In genomic region chr4:156929706-156930105, GRCh38 we compare ENCODE assay signal across 31 cellular contexts. TPM values are rescaled to one million over a fixed set of nuclear protein-coding genes. Genes with fewer than 3 reads are reported as not detected.
"Had no signal": no experiment of that assay in that cellular context is flagged by ENCODE, and none has a peak within 500 bp of the region (broad histone marks: within the 10 kb centered on the region; RNA-seq: fewer than 3 reads in every experiment).

No MANE protein-coding gene starts in this region.

- DNase-seq: activated CD4-positive, alpha-beta T cell treated with anti-CD3 and anti-CD28 coated beads for 48 hours; activated CD4-positive, alpha-beta T cell treated with anti-CD3 and anti-CD28 coated beads, Interleukin-2, amount 50 U/mL, for 48 hours; activated CD8-positive, alpha-beta memory T cell treated with anti-CD3 and anti-CD28 coated beads for 24 hours; activated effector memory CD4-positive, alpha-beta T cell treated with Interleukin-2 at 50 U/mL for 16 hours; activated naive CD4-positive, alpha-beta T cell treated with Interleukin-2 at 50 U/mL for 16 hours; aorta; caudate nucleus; left ventricle myocardium superior; naive B cell; nephron progenitor cell; ovary; retina; sigmoid colon; small intestine; stimulated activated CD4-positive, alpha-beta T cell treated with anti-CD3 and anti-CD28 coated beads, Interleukin-1b, Interleukin-23, amount 100 ng/mL, for 48 hours; stimulated activated CD4-positive, alpha-beta T cell treated with anti-CD3 and anti-CD28 coated beads, Interleukin-4, amount 100 ng/mL, for 4 hours; stimulated activated CD8-positive, alpha-beta memory T cell treated with anti-CD3 and anti-CD28 coated beads, Interleukin-4, amount 100 ng/mL, for 48 hours; stomach; T-helper 9 cell; thyroid gland; WERI-Rb-1 had no signal

- H3K27ac ChIP-seq: esophagus muscularis mucosa, neutrophil, ovary, sigmoid colon, stomach, upper lobe of left lung, vagina, WERI-Rb-1 had no signal

- H3K4me3 Mint-ChIP-seq: activated naive CD8-positive, alpha-beta T cell; brain; naive B cell; nephron progenitor cell; stimulated activated memory B cell treated with anti-CD40 and anti-IgM and Interleukin-4, amounts not matched to agents 10 μg/mL and 1 μg/mL and 100 μg/mL, for 72 hours had no signal

- H3K9me3 ChIP-seq: esophagus muscularis mucosa, neutrophil, ovary, thyroid gland, vagina had no signal

- H3K27ac Mint-ChIP-seq: activated naive CD8-positive, alpha-beta T cell; naive B cell; progenitor cell of endocrine pancreas; stimulated activated memory B cell treated with anti-CD40 and anti-IgM and Interleukin-4, amounts not matched to agents 10 μg/mL and 1 μg/mL and 100 μg/mL, for 72 hours had no signal

- H3K36me3 ChIP-seq: esophagus muscularis mucosa, neutrophil, ovary, sigmoid colon, stomach, thyroid gland, upper lobe of left lung, vagina, WERI-Rb-1 had no signal

- H3K4me1 Mint-ChIP-seq: naive B cell; stimulated activated memory B cell treated with anti-CD40 and anti-IgM and Interleukin-4, amounts not matched to agents 10 μg/mL and 1 μg/mL and 100 μg/mL, for 72 hours had no signal

- H3K36me3 Mint-ChIP-seq: activated naive CD8-positive, alpha-beta T cell; naive B cell; stimulated activated memory B cell treated with anti-CD40 and anti-IgM and Interleukin-4, amounts not matched to agents 10 μg/mL and 1 μg/mL and 100 μg/mL, for 72 hours had no signal

- H3K4me3 ChIP-seq: esophagus muscularis mucosa, ovary, sigmoid colon, stomach, thyroid gland, upper lobe of left lung, vagina had no signal

- H3K27me3 Mint-ChIP-seq: activated naive CD8-positive, alpha-beta T cell; brain; naive B cell; progenitor cell of endocrine pancreas; stimulated activated memory B cell treated with anti-CD40 and anti-IgM and Interleukin-4, amounts not matched to agents 10 μg/mL and 1 μg/mL and 100 μg/mL, for 72 hours had no signal

- H3K27me3 ChIP-seq: esophagus muscularis mucosa, neutrophil, ovary, sigmoid colon, stomach, thyroid gland, upper lobe of left lung, vagina had no signal

- ATAC-seq: activated CD4-positive, CD25-positive, alpha-beta regulatory T cell treated with anti-CD3 and anti-CD28 coated beads, Interleukin-2, amount 50 U/mL, for 24 hours; left ventricle myocardium superior; stimulated activated memory B cell treated with anti-CD40 and anti-IgM and Interleukin-4, amounts not matched to agents 10 μg/mL and 1 μg/mL and 100 μg/mL, for 72 hours had no signal

RNA-seq across cellular contexts. Expression of gene PDGFC, which starts 41.9 kb away (rescaled TPM):
- total RNA-seq: T-helper 1 cell treated with Interleukin-12 subunit alpha and Interleukin-12 subunit beta and Interleukin-4 antibody, amounts not matched to agents 30 ng/mL and 1 ng/mL, for 36 hours had no signal
